ENCODE assay signal across 1 cellular context in genomic region chr16:14324581-14324980, GRCh38.
TF ChIP-seq lines count a peak whose summit lies in the region.

No MANE protein-coding gene starts in this region.

TF ChIP-seq in HEK293, 187 proteins besides CTCF, POLR2A, EP300 and RAD21 (continued from another document):
- TF ChIP-seq, protein P1, sequence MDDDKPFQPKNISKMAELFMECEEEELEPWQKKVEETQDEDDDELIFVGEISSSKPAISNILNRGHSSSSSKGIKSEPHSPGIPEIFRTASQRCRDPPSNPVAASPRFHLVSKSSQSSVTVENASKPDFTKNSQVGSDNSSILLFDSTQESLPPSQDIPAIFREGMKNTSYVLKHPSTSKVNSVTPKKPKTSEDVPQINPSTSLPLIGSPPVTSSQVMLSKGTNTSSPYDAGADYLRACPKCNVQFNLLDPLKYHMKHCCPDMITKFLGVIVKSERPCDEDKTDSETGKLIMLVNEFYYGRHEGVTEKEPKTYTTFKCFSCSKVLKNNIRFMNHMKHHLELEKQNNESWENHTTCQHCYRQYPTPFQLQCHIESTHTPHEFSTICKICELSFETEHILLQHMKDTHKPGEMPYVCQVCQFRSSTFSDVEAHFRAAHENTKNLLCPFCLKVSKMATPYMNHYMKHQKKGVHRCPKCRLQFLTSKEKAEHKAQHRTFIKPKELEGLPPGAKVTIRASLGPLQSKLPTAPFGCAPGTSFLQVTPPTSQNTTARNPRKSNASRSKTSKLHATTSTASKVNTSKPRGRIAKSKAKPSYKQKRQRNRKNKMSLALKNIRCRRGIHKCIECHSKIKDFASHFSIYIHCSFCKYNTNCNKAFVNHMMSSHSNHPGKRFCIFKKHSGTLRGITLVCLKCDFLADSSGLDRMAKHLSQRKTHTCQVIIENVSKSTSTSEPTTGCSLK (tag by site-specific recombination; IDR thresholded peaks at IDR 0.05): no peak
- TF ChIP-seq ZNF391 (tag by site-specific recombination; IDR thresholded peaks at IDR 0.05; ENCODE audit: borderline replicate concordance, low read depth): no peak
- peak; percentile 33; the same call in 1 of the 2 replicates for TF ChIP-seq ZBTB17 (tag by site-specific recombination; IDR thresholded peaks at IDR 0.05)
- TF ChIP-seq, protein P2, sequence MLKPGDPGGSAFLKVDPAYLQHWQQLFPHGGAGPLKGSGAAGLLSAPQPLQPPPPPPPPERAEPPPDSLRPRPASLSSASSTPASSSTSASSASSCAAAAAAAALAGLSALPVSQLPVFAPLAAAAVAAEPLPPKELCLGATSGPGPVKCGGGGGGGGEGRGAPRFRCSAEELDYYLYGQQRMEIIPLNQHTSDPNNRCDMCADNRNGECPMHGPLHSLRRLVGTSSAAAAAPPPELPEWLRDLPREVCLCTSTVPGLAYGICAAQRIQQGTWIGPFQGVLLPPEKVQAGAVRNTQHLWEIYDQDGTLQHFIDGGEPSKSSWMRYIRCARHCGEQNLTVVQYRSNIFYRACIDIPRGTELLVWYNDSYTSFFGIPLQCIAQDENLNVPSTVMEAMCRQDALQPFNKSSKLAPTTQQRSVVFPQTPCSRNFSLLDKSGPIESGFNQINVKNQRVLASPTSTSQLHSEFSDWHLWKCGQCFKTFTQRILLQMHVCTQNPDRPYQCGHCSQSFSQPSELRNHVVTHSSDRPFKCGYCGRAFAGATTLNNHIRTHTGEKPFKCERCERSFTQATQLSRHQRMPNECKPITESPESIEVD (tag by site-specific recombination; IDR thresholded peaks at IDR 0.05): peak; percentile 78
- TF ChIP-seq, protein P3, sequence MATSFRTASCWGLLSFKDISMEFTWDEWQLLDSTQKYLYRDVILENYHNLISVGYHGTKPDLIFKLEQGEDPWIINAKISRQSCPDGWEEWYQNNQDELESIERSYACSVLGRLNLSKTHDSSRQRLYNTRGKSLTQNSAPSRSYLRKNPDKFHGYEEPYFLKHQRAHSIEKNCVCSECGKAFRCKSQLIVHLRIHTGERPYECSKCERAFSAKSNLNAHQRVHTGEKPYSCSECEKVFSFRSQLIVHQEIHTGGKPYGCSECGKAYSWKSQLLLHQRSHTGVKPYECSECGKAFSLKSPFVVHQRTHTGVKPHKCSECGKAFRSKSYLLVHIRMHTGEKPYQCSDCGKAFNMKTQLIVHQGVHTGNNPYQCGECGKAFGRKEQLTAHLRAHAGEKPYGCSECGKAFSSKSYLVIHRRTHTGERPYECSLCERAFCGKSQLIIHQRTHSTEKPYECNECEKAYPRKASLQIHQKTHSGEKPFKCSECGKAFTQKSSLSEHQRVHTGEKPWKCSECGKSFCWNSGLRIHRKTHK (tag by site-specific recombination; IDR thresholded peaks at IDR 0.05): no peak
- TF ChIP-seq SCRT2 (tag by site-specific recombination; IDR thresholded peaks at IDR 0.05): 0 out of 2 replicates have a peak, but pooled peaks have one; percentile 15
- peak; percentile 70 for TF ChIP-seq ZBTB44 (tag by site-specific recombination; IDR thresholded peaks at IDR 0.05)
- TF ChIP-seq ZBTB21 (tag by site-specific recombination; IDR thresholded peaks at IDR 0.05): 0 out of 2 replicates have a peak, but pooled peaks have one; percentile 10
- TF ChIP-seq, protein P4, sequence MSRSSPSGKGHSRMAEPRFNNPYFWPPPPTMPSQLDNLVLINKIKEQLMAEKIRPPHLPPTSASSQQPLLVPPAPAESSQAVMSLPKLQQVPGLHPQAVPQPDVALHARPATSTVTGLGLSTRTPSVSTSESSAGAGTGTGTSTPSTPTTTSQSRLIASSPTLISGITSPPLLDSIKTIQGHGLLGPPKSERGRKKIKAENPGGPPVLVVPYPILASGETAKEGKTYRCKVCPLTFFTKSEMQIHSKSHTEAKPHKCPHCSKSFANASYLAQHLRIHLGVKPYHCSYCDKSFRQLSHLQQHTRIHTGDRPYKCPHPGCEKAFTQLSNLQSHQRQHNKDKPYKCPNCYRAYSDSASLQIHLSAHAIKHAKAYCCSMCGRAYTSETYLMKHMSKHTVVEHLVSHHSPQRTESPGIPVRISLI (tag by site-specific recombination; IDR thresholded peaks at IDR 0.05): peak; percentile 79; the same call in 1 of the 2 replicates
- TF ChIP-seq ZNF558 (tag by site-specific recombination; IDR thresholded peaks at IDR 0.05): 0 out of 2 replicates have a peak, but pooled peaks have one; percentile 14
- TF ChIP-seq ZNF335 (tag by site-specific recombination; conservative IDR thresholded peaks at IDR 0.05): no peak
- no peak for TF ChIP-seq OSR2 (tag by site-specific recombination; IDR thresholded peaks at IDR 0.05)
- TF ChIP-seq ZNF529 (tag by site-specific recombination; IDR thresholded peaks at IDR 0.05; ENCODE audit: insufficient replicate concordance): no peak
- no peak for TF ChIP-seq ZNF449 (tag by site-specific recombination; IDR thresholded peaks at IDR 0.05)
- TF ChIP-seq PRDM10 (tag by site-specific recombination; IDR thresholded peaks at IDR 0.05): peak; percentile 50
- TF ChIP-seq KLF9 (tag by site-specific recombination; IDR thresholded peaks at IDR 0.05; ENCODE audit: low read depth): no peak
- peak; percentile 30; the same call in 1 of the 2 replicates for TF ChIP-seq ZBTB8A (tag by site-specific recombination; IDR thresholded peaks at IDR 0.05)
- no peak for TF ChIP-seq SP7 (tag by site-specific recombination; IDR thresholded peaks at IDR 0.05)
- TF ChIP-seq ZNF366 (tag by site-specific recombination; conservative IDR thresholded peaks at IDR 0.05): no peak
- TF ChIP-seq ZNF830 (tag by site-specific recombination; IDR thresholded peaks at IDR 0.05; ENCODE audit: low read depth): no peak
- no peak for TF ChIP-seq ZNF560 (tag by site-specific recombination; IDR thresholded peaks at IDR 0.05; ENCODE audit: borderline replicate concordance)
- TF ChIP-seq ZNF626 (tag by site-specific recombination; IDR thresholded peaks at IDR 0.05): no peak
- TF ChIP-seq, protein P5, sequence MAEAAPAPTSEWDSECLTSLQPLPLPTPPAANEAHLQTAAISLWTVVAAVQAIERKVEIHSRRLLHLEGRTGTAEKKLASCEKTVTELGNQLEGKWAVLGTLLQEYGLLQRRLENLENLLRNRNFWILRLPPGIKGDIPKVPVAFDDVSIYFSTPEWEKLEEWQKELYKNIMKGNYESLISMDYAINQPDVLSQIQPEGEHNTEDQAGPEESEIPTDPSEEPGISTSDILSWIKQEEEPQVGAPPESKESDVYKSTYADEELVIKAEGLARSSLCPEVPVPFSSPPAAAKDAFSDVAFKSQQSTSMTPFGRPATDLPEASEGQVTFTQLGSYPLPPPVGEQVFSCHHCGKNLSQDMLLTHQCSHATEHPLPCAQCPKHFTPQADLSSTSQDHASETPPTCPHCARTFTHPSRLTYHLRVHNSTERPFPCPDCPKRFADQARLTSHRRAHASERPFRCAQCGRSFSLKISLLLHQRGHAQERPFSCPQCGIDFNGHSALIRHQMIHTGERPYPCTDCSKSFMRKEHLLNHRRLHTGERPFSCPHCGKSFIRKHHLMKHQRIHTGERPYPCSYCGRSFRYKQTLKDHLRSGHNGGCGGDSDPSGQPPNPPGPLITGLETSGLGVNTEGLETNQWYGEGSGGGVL (tag by site-specific recombination; IDR thresholded peaks at IDR 0.05): no peak
- TF ChIP-seq, protein P6, sequence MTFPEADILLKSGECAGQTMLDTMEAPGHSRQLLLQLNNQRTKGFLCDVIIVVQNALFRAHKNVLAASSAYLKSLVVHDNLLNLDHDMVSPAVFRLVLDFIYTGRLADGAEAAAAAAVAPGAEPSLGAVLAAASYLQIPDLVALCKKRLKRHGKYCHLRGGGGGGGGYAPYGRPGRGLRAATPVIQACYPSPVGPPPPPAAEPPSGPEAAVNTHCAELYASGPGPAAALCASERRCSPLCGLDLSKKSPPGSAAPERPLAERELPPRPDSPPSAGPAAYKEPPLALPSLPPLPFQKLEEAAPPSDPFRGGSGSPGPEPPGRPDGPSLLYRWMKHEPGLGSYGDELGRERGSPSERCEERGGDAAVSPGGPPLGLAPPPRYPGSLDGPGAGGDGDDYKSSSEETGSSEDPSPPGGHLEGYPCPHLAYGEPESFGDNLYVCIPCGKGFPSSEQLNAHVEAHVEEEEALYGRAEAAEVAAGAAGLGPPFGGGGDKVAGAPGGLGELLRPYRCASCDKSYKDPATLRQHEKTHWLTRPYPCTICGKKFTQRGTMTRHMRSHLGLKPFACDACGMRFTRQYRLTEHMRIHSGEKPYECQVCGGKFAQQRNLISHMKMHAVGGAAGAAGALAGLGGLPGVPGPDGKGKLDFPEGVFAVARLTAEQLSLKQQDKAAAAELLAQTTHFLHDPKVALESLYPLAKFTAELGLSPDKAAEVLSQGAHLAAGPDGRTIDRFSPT (tag by site-specific recombination; IDR thresholded peaks at IDR 0.05): no peak
- TF ChIP-seq ZNF561 (tag by site-specific recombination; IDR thresholded peaks at IDR 0.05; ENCODE audit: borderline replicate concordance): peak; percentile 48; the same call in 1 of the 2 replicates
- peak; percentile 84 for TF ChIP-seq ZNF544 (tag by site-specific recombination; IDR thresholded peaks at IDR 0.05)
- TF ChIP-seq ZNF10 (tag by site-specific recombination; IDR thresholded peaks at IDR 0.05): no peak
- TF ChIP-seq ZNF184 (tag by site-specific recombination; IDR thresholded peaks at IDR 0.05): 0 out of 2 replicates have a peak, but pooled peaks have one; percentile 27
- no peak for TF ChIP-seq ZNF654 (tag by site-specific recombination; IDR thresholded peaks at IDR 0.05; ENCODE audit: low read depth)
- TF ChIP-seq KLF10 (tag by site-specific recombination; IDR thresholded peaks at IDR 0.05): peak; percentile 46; the same call in 1 of the 2 replicates
